1 cellular context compared by ENCODE assay signal in genomic region chr11:117958949-117959348, GRCh38.
TF ChIP-seq lines count a peak whose summit lies in the region.

No MANE protein-coding gene starts in this region.

TF ChIP-seq in WTC11, 78 proteins besides CTCF, POLR2A, EP300 and RAD21:
- TF ChIP-seq PRRX2 (CRISPR knock-in tag; IDR thresholded peaks at IDR 0.05) (no peak), ATF1 (CRISPR knock-in tag; IDR thresholded peaks at IDR 0.05) (no peak)
- TF ChIP-seq, protein P1, sequence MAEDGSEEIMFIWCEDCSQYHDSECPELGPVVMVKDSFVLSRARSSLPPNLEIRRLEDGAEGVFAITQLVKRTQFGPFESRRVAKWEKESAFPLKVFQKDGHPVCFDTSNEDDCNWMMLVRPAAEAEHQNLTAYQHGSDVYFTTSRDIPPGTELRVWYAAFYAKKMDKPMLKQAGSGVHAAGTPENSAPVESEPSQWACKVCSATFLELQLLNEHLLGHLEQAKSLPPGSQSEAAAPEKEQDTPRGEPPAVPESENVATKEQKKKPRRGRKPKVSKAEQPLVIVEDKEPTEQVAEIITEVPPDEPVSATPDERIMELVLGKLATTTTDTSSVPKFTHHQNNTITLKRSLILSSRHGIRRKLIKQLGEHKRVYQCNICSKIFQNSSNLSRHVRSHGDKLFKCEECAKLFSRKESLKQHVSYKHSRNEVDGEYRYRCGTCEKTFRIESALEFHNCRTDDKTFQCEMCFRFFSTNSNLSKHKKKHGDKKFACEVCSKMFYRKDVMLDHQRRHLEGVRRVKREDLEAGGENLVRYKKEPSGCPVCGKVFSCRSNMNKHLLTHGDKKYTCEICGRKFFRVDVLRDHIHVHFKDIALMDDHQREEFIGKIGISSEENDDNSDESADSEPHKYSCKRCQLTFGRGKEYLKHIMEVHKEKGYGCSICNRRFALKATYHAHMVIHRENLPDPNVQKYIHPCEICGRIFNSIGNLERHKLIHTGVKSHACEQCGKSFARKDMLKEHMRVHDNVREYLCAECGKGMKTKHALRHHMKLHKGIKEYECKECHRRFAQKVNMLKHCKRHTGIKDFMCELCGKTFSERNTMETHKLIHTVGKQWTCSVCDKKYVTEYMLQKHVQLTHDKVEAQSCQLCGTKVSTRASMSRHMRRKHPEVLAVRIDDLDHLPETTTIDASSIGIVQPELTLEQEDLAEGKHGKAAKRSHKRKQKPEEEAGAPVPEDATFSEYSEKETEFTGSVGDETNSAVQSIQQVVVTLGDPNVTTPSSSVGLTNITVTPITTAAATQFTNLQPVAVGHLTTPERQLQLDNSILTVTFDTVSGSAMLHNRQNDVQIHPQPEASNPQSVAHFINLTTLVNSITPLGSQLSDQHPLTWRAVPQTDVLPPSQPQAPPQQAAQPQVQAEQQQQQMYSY (CRISPR knock-in tag; IDR thresholded peaks at IDR 0.05) = no peak
